ENCODE assay signal across 29 cellular contexts in genomic region chr7:156478486-156478885, GRCh38.
"Had no signal": no experiment of that assay in that cellular context is flagged by ENCODE, and none has a peak within 500 bp of the region (broad histone marks: within the 10 kb centered on the region; RNA-seq: fewer than 3 reads in every experiment).

No MANE protein-coding gene starts in this region.

- H3K4me2 ChIP-seq: neural progenitor cell, smooth muscle cell had no signal

- ATAC-seq: heart right ventricle; left colon; left ventricle myocardium superior; lower lobe of right lung; naive thymus-derived CD8-positive, alpha-beta T cell; psoas muscle; sciatic nerve; stimulated activated naive CD8-positive, alpha-beta T cell treated with anti-CD3 and anti-CD28 coated beads, Interleukin-15, amount 100 ng/mL, for 72 hours had no signal

- DNase-seq: central memory CD4-positive, alpha-beta T cell; colonic mucosa; effector CD8-positive, alpha-beta T cell; erythroblast; esophagus squamous epithelium; foreskin melanocyte; glutamatergic neuron; heart right ventricle; hippocampal formation; kidney glomerular epithelial cell; left colon; left ventricle myocardium superior; lower lobe of right lung; naive thymus-derived CD8-positive, alpha-beta T cell; nucleus accumbens; ovary; psoas muscle; stimulated activated CD4-positive, alpha-beta T cell treated with anti-CD3 and anti-CD28 coated beads, Interleukin-12 subunit alpha, Interleukin-12 subunit beta, amount 100 ng/mL, for 4 hours; stimulated activated CD4-positive, alpha-beta T cell treated with anti-CD3 and anti-CD28 coated beads, Interleukin-1b, Interleukin-23, amount 100 ng/mL, for 48 hours; stimulated activated CD4-positive, alpha-beta T cell treated with anti-CD3 and anti-CD28 coated beads, Interleukin-4, amount 100 ng/mL, for 1 hour; stimulated activated CD8-positive, alpha-beta memory T cell treated with anti-CD3 and anti-CD28 coated beads, Interleukin-4, amount 100 ng/mL, for 48 hours; stimulated activated naive CD4-positive, alpha-beta T cell; stimulated activated naive CD8-positive, alpha-beta T cell treated with anti-CD3 and anti-CD28 coated beads, Interleukin-15, amount 100 ng/mL, for 72 hours; trophoblast cell had no signal

- H3K4me1 ChIP-seq: colonic mucosa, heart right ventricle, lower lobe of right lung, psoas muscle had no signal

- H3K9me3 ChIP-seq: colonic mucosa, esophagus squamous epithelium, heart right ventricle, lower lobe of right lung, ovary, psoas muscle, suprapubic skin had no signal

- H3K4me1 Mint-ChIP-seq: naive thymus-derived CD8-positive, alpha-beta T cell; stimulated activated naive CD8-positive, alpha-beta T cell treated with anti-CD3 and anti-CD28 coated beads, Interleukin-15, amount 100 ng/mL, for 72 hours had no signal

- H3K27me3 ChIP-seq: colonic mucosa, neural progenitor cell, ovary had no signal

- H3K36me3 ChIP-seq: colonic mucosa, esophagus squamous epithelium, heart right ventricle, lower lobe of right lung, neural progenitor cell, ovary, suprapubic skin had no signal

- H3K27ac Mint-ChIP-seq: dendritic cell treated with granulocyte-macrophage colony-stimulating factor and Interleukin-4, amounts not matched to agents 40 ng/mL and 50 ng/mL, for 4 days; naive thymus-derived CD8-positive, alpha-beta T cell; neural progenitor cell; stimulated activated naive CD8-positive, alpha-beta T cell treated with anti-CD3 and anti-CD28 coated beads, Interleukin-15, amount 100 ng/mL, for 72 hours had no signal

- H3K27ac ChIP-seq: colonic mucosa, esophagus squamous epithelium, heart right ventricle, lower lobe of right lung, neural progenitor cell, ovary, psoas muscle, suprapubic skin had no signal

- H3K36me3 Mint-ChIP-seq: naive thymus-derived CD8-positive, alpha-beta T cell; neural progenitor cell had no signal

- H3K4me3 ChIP-seq: colonic mucosa, esophagus squamous epithelium, heart right ventricle, lower lobe of right lung, neural progenitor cell, ovary, psoas muscle, smooth muscle cell, suprapubic skin had no signal

- H2AFZ ChIP-seq: neural progenitor cell had no signal

- H3K9me3 Mint-ChIP-seq: dendritic cell treated with granulocyte-macrophage colony-stimulating factor and Interleukin-4, amounts not matched to agents 40 ng/mL and 50 ng/mL, for 4 days; naive thymus-derived CD8-positive, alpha-beta T cell; neural progenitor cell; stimulated activated naive CD8-positive, alpha-beta T cell treated with anti-CD3 and anti-CD28 coated beads, Interleukin-15, amount 100 ng/mL, for 72 hours had no signal

- H3K9ac ChIP-seq: neural progenitor cell had no signal

- H3K4me3 Mint-ChIP-seq: dendritic cell treated with granulocyte-macrophage colony-stimulating factor and Interleukin-4, amounts not matched to agents 40 ng/mL and 50 ng/mL, for 4 days; naive thymus-derived CD8-positive, alpha-beta T cell; neural progenitor cell; stimulated activated naive CD8-positive, alpha-beta T cell treated with anti-CD3 and anti-CD28 coated beads, Interleukin-15, amount 100 ng/mL, for 72 hours had no signal
